29 cellular contexts compared by ENCODE assay signal in the genomic region with DNA sequence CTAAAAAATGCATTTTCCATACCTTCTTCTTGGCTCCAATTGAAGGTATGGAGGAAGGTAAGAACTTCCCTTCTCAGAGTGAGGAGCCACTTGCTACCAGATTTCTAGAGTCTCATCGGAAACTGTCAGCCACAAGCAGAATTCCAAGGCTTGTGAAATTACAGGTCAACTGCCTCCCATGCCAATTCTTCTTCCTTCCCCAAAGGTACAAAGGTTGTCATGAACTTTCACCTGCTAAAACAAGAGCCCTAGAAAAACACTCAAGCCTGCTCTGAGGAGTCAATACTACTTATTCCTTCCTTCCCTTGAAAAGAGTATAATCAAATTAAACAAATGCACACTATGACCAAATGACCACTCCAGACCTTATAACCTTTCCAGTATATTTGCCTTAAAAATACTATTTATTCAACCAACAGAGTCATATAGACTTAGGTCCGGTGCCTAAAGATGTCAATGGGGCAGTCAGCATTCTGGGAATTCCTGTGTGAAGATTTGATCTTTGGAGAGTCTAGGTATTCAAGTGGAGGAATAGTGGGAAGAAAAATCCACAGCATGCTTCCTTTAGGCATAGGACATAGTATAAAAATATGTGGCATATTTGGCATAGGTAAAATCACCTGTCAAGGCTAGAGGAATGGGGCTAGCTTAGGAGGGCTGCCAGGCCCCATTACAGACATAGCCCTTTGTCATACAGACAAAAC.
"Had no signal": no experiment of that assay in that cellular context is flagged by ENCODE, and none has a peak within 500 bp of the region (broad histone marks: within the 10 kb centered on the region; RNA-seq: fewer than 3 reads in every experiment).

No MANE protein-coding gene starts in this region.

- H3K9me3 Mint-ChIP-seq: dendritic cell treated with granulocyte-macrophage colony-stimulating factor and Interleukin-4, amounts not matched to agents 40 ng/mL and 50 ng/mL, for 4 days; endodermal cell had no signal

- FAIRE-seq: colon, endometrium, endothelial cell of umbilical vein, frontal cortex had no signal

- H3K36me3 ChIP-seq: colonic mucosa, esophagus muscularis mucosa, esophagus squamous epithelium, gastrocnemius medialis, gastroesophageal sphincter, heart left ventricle, heart right ventricle had no signal

- H3K4me3 Mint-ChIP-seq: dendritic cell treated with granulocyte-macrophage colony-stimulating factor and Interleukin-4, amounts not matched to agents 40 ng/mL and 50 ng/mL, for 4 days; effector memory CD8-positive, alpha-beta T cell; endodermal cell had no signal

- H3K27ac Mint-ChIP-seq: dendritic cell treated with granulocyte-macrophage colony-stimulating factor and Interleukin-4, amounts not matched to agents 40 ng/mL and 50 ng/mL, for 4 days; effector memory CD8-positive, alpha-beta T cell; endodermal cell had no signal

- H3K27me3 ChIP-seq: colonic mucosa, dorsolateral prefrontal cortex, esophagus muscularis mucosa, esophagus squamous epithelium, foreskin keratinocyte, gastrocnemius medialis, gastroesophageal sphincter, heart left ventricle had no signal

- DNase-seq: colonic mucosa; cortex of kidney; dermis blood vessel endothelial cell; dorsolateral prefrontal cortex; effector CD4-positive, alpha-beta T cell; effector CD8-positive, alpha-beta T cell; effector memory CD4-positive, alpha-beta T cell; effector memory CD8-positive, alpha-beta T cell; endodermal cell; erythroblast; esophagus squamous epithelium; foreskin fibroblast; foreskin keratinocyte; foreskin melanocyte; gastrocnemius medialis; glutamatergic neuron; head of caudate nucleus; heart left ventricle; heart right ventricle had no signal

- H3K4me1 ChIP-seq: colonic mucosa, esophagus muscularis mucosa, esophagus squamous epithelium, foreskin keratinocyte, gastrocnemius medialis, gastroesophageal sphincter, heart left ventricle, heart right ventricle had no signal

- H3K9me3 ChIP-seq: colonic mucosa, esophagus muscularis mucosa, gastrocnemius medialis, gastroesophageal sphincter, heart left ventricle had no signal

- H3K27me3 Mint-ChIP-seq: dendritic cell treated with granulocyte-macrophage colony-stimulating factor and Interleukin-4, amounts not matched to agents 40 ng/mL and 50 ng/mL, for 4 days; effector memory CD8-positive, alpha-beta T cell had no signal

- H3K27ac ChIP-seq: colonic mucosa, coronary artery, dorsolateral prefrontal cortex, epithelial cell of prostate, esophagus muscularis mucosa, esophagus squamous epithelium, foreskin keratinocyte, gastrocnemius medialis, gastroesophageal sphincter, heart left ventricle, heart right ventricle had no signal

- H3K4me3 ChIP-seq: colonic mucosa, coronary artery, dorsolateral prefrontal cortex, esophagus muscularis mucosa, esophagus squamous epithelium, gastrocnemius medialis, gastroesophageal sphincter, heart left ventricle, heart right ventricle had no signal

- ATAC-seq: effector memory CD8-positive, alpha-beta T cell; esophagus mucosa; foreskin keratinocyte; gastrocnemius medialis; gastroesophageal sphincter; heart left ventricle; heart right ventricle had no signal
